23 cellular contexts compared by ENCODE assay signal in the genomic region with DNA sequence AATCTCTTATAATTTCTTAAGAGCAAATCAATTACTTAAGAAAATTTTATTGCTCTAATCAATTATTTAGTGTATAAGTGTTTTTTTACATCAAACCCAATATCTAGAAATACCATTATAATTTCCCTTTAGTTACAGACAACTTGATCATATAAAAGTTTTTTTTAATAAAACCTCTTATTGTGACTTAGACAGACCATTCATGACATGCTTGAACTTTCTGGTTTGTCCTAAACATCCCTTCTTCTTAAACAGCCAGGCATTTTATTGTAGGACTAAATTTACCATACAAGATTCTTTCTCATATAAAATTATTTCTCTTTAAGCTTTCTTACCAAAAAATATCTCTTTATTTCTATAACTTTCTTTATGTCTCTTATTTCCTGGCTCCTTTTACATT.
"Had no signal": no experiment of that assay in that cellular context is flagged by ENCODE, and none has a peak within 500 bp of the region (broad histone marks: within the 10 kb centered on the region; RNA-seq: fewer than 3 reads in every experiment).

No MANE protein-coding gene starts in this region.

- H3K4me1 ChIP-seq: left ventricle myocardium inferior, right atrium auricular region, right lobe of liver, tibial nerve, vagina had no signal

- DNase-seq: islet precursor cell; left ventricle myocardium inferior; midbrain; mucosa of descending colon; naive thymus-derived CD4-positive, alpha-beta T cell; ovary; right lobe of liver; stimulated activated CD4-positive, alpha-beta T cell treated with anti-CD3 and anti-CD28 coated beads, Interleukin-1b, Interleukin-23, amount 100 ng/mL, for 48 hours; stimulated activated CD4-positive, alpha-beta T cell treated with anti-CD3 and anti-CD28 coated beads, Interleukin-2, amount 100 ng/mL, for 48 hours; stimulated activated CD4-positive, alpha-beta T cell treated with anti-CD3 and anti-CD28 coated beads, Interleukin-4, amount 100 ng/mL, for 4 hours; stimulated activated CD8-positive, alpha-beta memory T cell treated with anti-CD3 and anti-CD28 coated beads, Interleukin-4, amount 100 ng/mL, for 48 hours; stimulated activated naive CD4-positive, alpha-beta T cell treated with Interleukin-2 at 50 U/mL for 16 hours; stimulated activated naive CD8-positive, alpha-beta T cell treated with anti-CD3 and anti-CD28 coated beads, Interleukin-15, amount 100 ng/mL, for 72 hours; substantia nigra had no signal

- H3K27me3 Mint-ChIP-seq: progenitor cell of endocrine pancreas; stimulated activated memory B cell treated with anti-CD40 and anti-IgM and Interleukin-4, amounts not matched to agents 10 μg/mL and 1 μg/mL and 100 μg/mL, for 72 hours; stimulated activated naive CD8-positive, alpha-beta T cell treated with anti-CD3 and anti-CD28 coated beads, Interleukin-15, amount 100 ng/mL, for 72 hours; type B pancreatic cell had no signal

- ATAC-seq: mucosa of descending colon; naive thymus-derived CD4-positive, alpha-beta T cell; natural killer cell treated with Interleukin-12 subunit alpha and Interleukin-12 subunit beta and Interleukin-15 and Interleukin-18, amount 100 ng/mL, for 72 hours; right lobe of liver; stimulated activated memory B cell treated with anti-CD40 and anti-IgM and Interleukin-4, amounts not matched to agents 10 μg/mL and 1 μg/mL and 100 μg/mL, for 72 hours; stimulated activated naive CD8-positive, alpha-beta T cell treated with anti-CD3 and anti-CD28 coated beads, Interleukin-15, amount 100 ng/mL, for 72 hours had no signal

- H3K9me3 ChIP-seq: ovary had no signal

- H3K27ac ChIP-seq: left ventricle myocardium inferior, ovary, right atrium auricular region, right lobe of liver, tibial nerve, vagina had no signal

- H3K4me3 Mint-ChIP-seq: naive thymus-derived CD4-positive, alpha-beta T cell; natural killer cell treated with Interleukin-12 subunit alpha and Interleukin-12 subunit beta and Interleukin-15 and Interleukin-18, amount 100 ng/mL, for 72 hours; stimulated activated memory B cell treated with anti-CD40 and anti-IgM and Interleukin-4, amounts not matched to agents 10 μg/mL and 1 μg/mL and 100 μg/mL, for 72 hours; stimulated activated naive CD8-positive, alpha-beta T cell treated with anti-CD3 and anti-CD28 coated beads, Interleukin-15, amount 100 ng/mL, for 72 hours; type B pancreatic cell had no signal

- H3K4me2 ChIP-seq: smooth muscle cell had no signal

- H3K27ac Mint-ChIP-seq: naive thymus-derived CD4-positive, alpha-beta T cell; natural killer cell treated with Interleukin-12 subunit alpha and Interleukin-12 subunit beta and Interleukin-15 and Interleukin-18, amount 100 ng/mL, for 72 hours; progenitor cell of endocrine pancreas; stimulated activated memory B cell treated with anti-CD40 and anti-IgM and Interleukin-4, amounts not matched to agents 10 μg/mL and 1 μg/mL and 100 μg/mL, for 72 hours; stimulated activated naive CD8-positive, alpha-beta T cell treated with anti-CD3 and anti-CD28 coated beads, Interleukin-15, amount 100 ng/mL, for 72 hours; type B pancreatic cell had no signal

- H3K36me3 ChIP-seq: left ventricle myocardium inferior, ovary, right atrium auricular region, right lobe of liver, tibial nerve, vagina had no signal

- H3K4me3 ChIP-seq: left ventricle myocardium inferior, lung, mucosa of descending colon, ovary, right atrium auricular region, right lobe of liver, smooth muscle cell, tibial nerve, vagina had no signal

- H3K36me3 Mint-ChIP-seq: stimulated activated memory B cell treated with anti-CD40 and anti-IgM and Interleukin-4, amounts not matched to agents 10 μg/mL and 1 μg/mL and 100 μg/mL, for 72 hours; type B pancreatic cell had no signal

- H3K27me3 ChIP-seq: ovary, right atrium auricular region, right lobe of liver, tibial nerve, vagina had no signal
